12 cellular contexts compared by ENCODE assay signal in the genomic region with DNA sequence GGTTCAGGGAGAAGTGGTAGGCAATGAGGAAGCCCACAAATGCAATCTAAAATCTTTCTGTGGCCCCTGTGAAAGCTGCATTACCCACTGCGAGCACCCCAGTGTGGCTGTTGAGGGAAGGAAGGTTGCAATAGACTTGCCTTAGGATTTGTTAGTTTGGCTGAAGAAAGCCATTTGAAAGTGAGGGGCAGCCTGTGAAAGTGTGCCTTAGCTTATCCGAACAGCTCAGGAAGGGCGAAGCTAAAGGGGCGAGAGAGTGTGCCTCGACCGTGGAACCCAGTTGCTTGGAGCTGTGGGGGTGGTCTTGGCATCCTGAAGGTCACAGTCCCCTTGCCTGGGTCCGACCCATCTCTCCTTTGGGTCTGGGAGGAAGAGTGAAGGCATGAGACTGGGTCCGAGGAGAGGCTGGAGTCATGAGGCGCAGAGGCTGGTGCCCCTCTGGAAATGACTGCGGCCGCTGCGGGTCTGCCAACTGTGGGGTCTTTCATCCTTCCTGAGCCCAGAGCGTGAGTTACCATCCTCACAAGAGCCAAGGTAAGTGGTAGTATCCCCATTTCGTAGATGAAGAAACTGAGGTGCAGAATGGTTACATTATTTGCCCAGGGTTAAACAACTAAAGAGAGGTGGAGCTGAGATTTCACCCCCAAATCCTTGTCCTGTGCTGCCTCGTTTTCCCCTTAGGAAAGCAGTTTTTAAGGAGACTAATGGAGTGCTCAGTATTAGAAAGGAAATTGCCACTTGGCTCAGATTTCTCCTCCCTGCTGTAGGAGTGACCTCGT.
DNase-seq lines count a peak whose midpoint lies in the region; ATAC-seq and TF ChIP-seq lines count a peak whose summit lies in the region.
"Had no signal": no experiment of that assay in that cellular context is flagged by ENCODE, and none has a peak within 500 bp of the region (broad histone marks: within the 10 kb centered on the region; RNA-seq: fewer than 3 reads in every experiment).

No MANE protein-coding gene starts in this region.

- H3K9me3 Mint-ChIP-seq in effector memory CD8-positive, alpha-beta T cell = no peaks in the 10 kb centered on the region

- peaks cover 14% of the 10 kb centered on the region for H3K36me3 Mint-ChIP-seq in effector memory CD8-positive, alpha-beta T cell (ENCODE audit: insufficient read depth)

- peaks cover 7% of the 10 kb centered on the region for H4K20me1 ChIP-seq in OCI-LY3 (ENCODE audit: insufficient read depth, low read length)

- ATAC-seq in effector memory CD8-positive, alpha-beta T cell (replicated peaks) = no peak
- ATAC-seq in GM18861 (IDR thresholded peaks at IDR 0.05; ENCODE audit: unreplicated experiment) (no peak), GM18505 (IDR thresholded peaks at IDR 0.05; ENCODE audit: unreplicated experiment) (no peak), GM21786 (IDR thresholded peaks at IDR 0.05; ENCODE audit: unreplicated experiment) (no peak), HG02623 (IDR thresholded peaks at IDR 0.05; ENCODE audit: unreplicated experiment) (no peak)
- ATAC-seq: body of pancreas, right cardiac atrium had no signal

- peak overlapping the region; percentile 75 to 87 for H3K27ac Mint-ChIP-seq in effector memory CD8-positive, alpha-beta T cell

- H3K4me1 Mint-ChIP-seq in effector memory CD8-positive, alpha-beta T cell (ENCODE audit: low read depth in 2 of 2) = peaks cover 38 to 63% of the 10 kb centered on the region in 2 donors

- H3K4me2 ChIP-seq in OCI-LY3 (ENCODE audit: low read length) = peak overlapping the region; percentile 97

- H3K36me3 ChIP-seq in OCI-LY3 (replicated peaks; ENCODE audit: low read depth, low read length) (peaks cover 12% of the 10 kb centered on the region), neutrophil (no peaks in the 10 kb centered on the region)

- no peak overlapping the region for H2AFZ ChIP-seq in OCI-LY3 (ENCODE audit: low read depth, low read length)

- CTCF ChIA-PET in AG04449 (lab: Yijun Ruan, JAX) = interaction anchor here (0.8 to 15.3 kb wide), 11 partner anchors 8 to 150 kb away, joined by 4 to 131 read pairs (median 11); a partner anchor contains a TSS

- DNase-seq in AG04449 (ENCODE audit: low read depth, low spot score) = no peak
- DNase-seq in effector memory CD8-positive, alpha-beta T cell = no peak
- DNase-seq: body of pancreas, DMS79 treated with DMSO at 0.1 percent for 48 hours, NCI-H1930 had no signal

- POLR2A ChIA-PET in AG04449 (lab: Yijun Ruan, JAX) = interaction anchor here (1.0 kb wide), 1 partner anchor 112 kb away, joined by 3 read pairs; a partner anchor contains a TSS

- no peak for TF ChIP-seq CTCF in AG04449 (IDR thresholded peaks at IDR 0.05; ENCODE audit: insufficient read depth, low read length, missing control alignments)
- no peak for TF ChIP-seq CTCF in OCI-LY3 (IDR thresholded peaks at IDR 0.05; ENCODE audit: low read depth, low read length)
- no peak for TF ChIP-seq CTCF in neutrophil (IDR thresholded peaks at IDR 0.05)

- H3K27ac ChIP-seq in OCI-LY3 (ENCODE audit: low read length) (peak overlapping the region; percentile 86), neutrophil (peak overlapping the region; percentile 18)

- H3K4me3 Mint-ChIP-seq in effector memory CD8-positive, alpha-beta T cell = no peak overlapping the region

- H3K9me3 ChIP-seq in OCI-LY3 (ENCODE audit: insufficient read depth, low read length) = no peaks in the 10 kb centered on the region
- no peaks in the 10 kb centered on the region for H3K9me3 ChIP-seq in neutrophil
- H3K9me3 ChIP-seq: body of pancreas had no signal

- H3K9ac ChIP-seq in OCI-LY3 (ENCODE audit: low read length) = no peak overlapping the region

- H3K4me1 ChIP-seq in OCI-LY3 (ENCODE audit: low read length) (peaks cover 33% of the 10 kb centered on the region), neutrophil (ENCODE audit: control insufficient read depth in 1 of 2, insufficient read depth in 1 of 2, low read depth in 1 of 2, low read length in 1 of 2) (peaks cover 21 to 24% of the 10 kb centered on the region in 2 experiments)

- TF ChIP-seq POLR2A in GM18505 (IDR thresholded peaks at IDR 0.05; ENCODE audit: borderline replicate concordance, extremely low read depth, insufficient read depth, insufficient read length) = no peak

- H3K27me3 ChIP-seq in OCI-LY3 (ENCODE audit: low read depth, low read length) (no peaks in the 10 kb centered on the region), neutrophil (no peaks in the 10 kb centered on the region)
- H3K27me3 ChIP-seq: body of pancreas had no signal

- peaks cover 71% of the 10 kb centered on the region for H3K79me2 ChIP-seq in OCI-LY3 (ENCODE audit: low read length)

- H3K4me3 ChIP-seq in AG04449 (ENCODE audit: low read depth, low read length) (peak overlapping the region; percentile 54), OCI-LY3 (ENCODE audit: low read length) (no peak overlapping the region), neutrophil (ENCODE audit: low read depth in 1 of 2, low read length in 1 of 2) (no peak overlapping the region)
- H3K4me3 ChIP-seq: body of pancreas had no signal

- H3K27me3 Mint-ChIP-seq in effector memory CD8-positive, alpha-beta T cell = no peaks in the 10 kb centered on the region
